8 cellular contexts compared by ENCODE assay signal in genomic region chr9:134738869-134739659, GRCh38.
DNase-seq lines count a peak whose midpoint lies in the region; ATAC-seq and TF ChIP-seq lines count a peak whose summit lies in the region.

No MANE protein-coding gene starts in this region.

- intact Hi-C loops in colonic mucosa (cut with DNase I), result loop anchor here (2.0 kb wide), 2 partner anchors 40 to 290 kb away; no protein-coding TSS in a partner anchor
- intact Hi-C loops in lower leg skin (cut with DNase I; ENCODE audit: low total_unique reads), result no loop called here

- H3K27ac ChIP-seq in VCaP (no peak overlapping the region), colonic mucosa (no peak overlapping the region)

- 46 to 51% methylated on average over 30 to 31 of the region's 31 CpGs for WGBS in lower leg skin, 2 donors

- H3K9me3 ChIP-seq in colonic mucosa, result no peaks in the 10 kb centered on the region

- no peak overlapping the region for H3K4me3 ChIP-seq in colonic mucosa
- H3K4me3 ChIP-seq in lower leg skin (ENCODE audit: low read depth, poor library complexity, severe bottlenecking), result no peak overlapping the region

- TF ChIP-seq CTCF in VCaP (conservative IDR thresholded peaks at IDR 0.05), result peak; percentile 96
- peak; percentile 69 for TF ChIP-seq CTCF in colonic mucosa (IDR thresholded peaks at IDR 0.05)
- peak in 1 of 3 donors; percentile 79 for TF ChIP-seq CTCF in lower leg skin (IDR thresholded peaks at IDR 0.05)

- H3K4me1 ChIP-seq in colonic mucosa, result no peaks in the 10 kb centered on the region

- DNase-seq in DMS79 (lab: John Stamatoyannopoulos, UW) (peak; percentile 33), LHCN-M2 (ENCODE audit: low read depth) (peak; percentile 77), colonic mucosa (peak; percentile 67), lower leg skin (ENCODE audit: low spot score in 2 of 2) (peak; percentile 34 to 95)
- peak; percentile 14 to 17 for DNase-seq in stimulated activated CD8-positive, alpha-beta memory T cell treated with anti-CD3 and anti-CD28 coated beads, Interleukin-2, amount 100 ng/mL, for 48 hours (ENCODE audit: low read depth in 2 of 2)

- ATAC-seq in HG03135 (IDR thresholded peaks at IDR 0.05; ENCODE audit: unreplicated experiment) (no peak), HG02884 (IDR thresholded peaks at IDR 0.05; ENCODE audit: unreplicated experiment) (no peak)

- no peaks in the 10 kb centered on the region for H3K36me3 ChIP-seq in colonic mucosa

- H3K9ac ChIP-seq in colonic mucosa (ENCODE audit: low read depth in 2 of 2, low read length in 2 of 2), result no peak overlapping the region

- no peak for TF ChIP-seq POLR2A in lower leg skin (IDR thresholded peaks at IDR 0.05)

- H3K27me3 ChIP-seq in colonic mucosa, result no peaks in the 10 kb centered on the region

Comparison
In these comparisons a context has a peak if more than half of its experiments do, and no peak if none do; other contexts are left out.
1. DNase-seq: peak in every context shown above with its lines; median percentile 77 in LHCN-M2; 67 in colonic mucosa; 64 in lower leg skin; 33 in DMS79; 16 in stimulated activated CD8-positive, alpha-beta memory T cell treated with anti-CD3 and anti-CD28 coated beads, Interleukin-2, amount 100 ng/mL, for 48 hours.